Comparison of ENCODE assay signal across 11 cellular contexts in the genomic region with DNA sequence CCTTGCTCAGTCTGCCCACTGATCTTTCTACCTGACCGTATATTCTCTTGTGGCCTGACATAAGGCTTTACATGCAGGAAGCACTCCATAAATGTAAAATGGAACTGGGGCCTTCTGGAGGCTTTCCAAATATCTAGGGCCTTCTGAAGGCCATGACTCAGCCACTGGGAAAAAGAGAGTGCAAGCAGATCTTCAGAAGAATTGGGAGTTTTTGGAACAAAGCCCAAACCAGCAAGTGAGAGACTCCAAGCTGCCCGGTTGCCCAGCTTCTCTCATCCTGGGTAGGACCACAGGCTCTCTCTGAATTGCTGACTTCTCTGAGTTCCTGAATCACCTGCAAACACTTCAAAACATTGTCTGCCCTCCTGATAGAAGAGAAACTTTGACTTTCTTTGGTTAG.
DNase-seq lines count a peak whose midpoint lies in the region; ATAC-seq and TF ChIP-seq lines count a peak whose summit lies in the region.
"Had no signal": no experiment of that assay in that cellular context is flagged by ENCODE, and none has a peak within 500 bp of the region (broad histone marks: within the 10 kb centered on the region; RNA-seq: fewer than 3 reads in every experiment).

No MANE protein-coding gene starts in this region.

- peaks cover 12% of the 10 kb centered on the region for H3K4me1 ChIP-seq in adipocyte (ENCODE audit: control insufficient read depth, insufficient read depth, low read length)

- H3K9ac ChIP-seq in adipocyte (ENCODE audit: low read length) = no peak overlapping the region

- ATAC-seq in GM21529 (IDR thresholded peaks at IDR 0.05; ENCODE audit: unreplicated experiment) = no peak
- ATAC-seq: natural killer cell had no signal

- H3K36me3 ChIP-seq in adipocyte (ENCODE audit: control insufficient read depth, insufficient read depth, low read length, severe bottlenecking) = no peaks in the 10 kb centered on the region

- DNase-seq in AG08395 (ENCODE audit: low spot score) (peak; percentile 77), HFF-Myc (ENCODE audit: extremely low read depth, low read depth) (peak; percentile 84), adipocyte (ENCODE audit: low read depth) (peak; percentile 69), hepatic stellate cell (ENCODE audit: low spot score) (peak; percentile 43), inferior parietal cortex (ENCODE audit: extremely low spot score) (no peak), UCSD-AML1 (lab: John Stamatoyannopoulos, UW; ENCODE audit: unreplicated experiment) (no peak)
- DNase-seq in activated CD4-positive, alpha-beta T cell treated with anti-CD3 and anti-CD28 coated beads, Interleukin-2, amount 50 U/mL, for 1 hour = no peak
- DNase-seq: natural killer cell; stimulated activated CD4-positive, alpha-beta T cell treated with anti-CD3 and anti-CD28 coated beads, Interleukin-15, amount 100 ng/mL, for 24 hours; stimulated activated naive CD4-positive, alpha-beta T cell treated with Interleukin-2 at 50 U/mL for 16 hours had no signal

- H3K27me3 ChIP-seq in adipocyte (replicated peaks; ENCODE audit: control insufficient read depth, insufficient read depth, low read length) = peaks cover 2% of the 10 kb centered on the region

- H3K4me3 ChIP-seq in HFF-Myc (replicated peaks; ENCODE audit: low read depth, low read length) (no peak overlapping the region), adipocyte (ENCODE audit: low read length) (no peak overlapping the region)

- no peak for TF ChIP-seq CTCF in HFF-Myc (IDR thresholded peaks at IDR 0.05; ENCODE audit: low read depth, low read length, missing control alignments)

- no peaks in the 10 kb centered on the region for H3K9me3 ChIP-seq in adipocyte (ENCODE audit: control insufficient read depth, low read length)

Comparison
In these comparisons a context has a peak if more than half of its experiments do, and no peak if none do; other contexts are left out.
1. DNase-seq: peak in AG08395 (single experiment), HFF-Myc (single experiment), adipocyte (single experiment) and hepatic stellate cell (single experiment); none in inferior parietal cortex (single experiment), activated CD4-positive, alpha-beta T cell treated with anti-CD3 and anti-CD28 coated beads, Interleukin-2, amount 50 U/mL, for 1 hour (single experiment) and UCSD-AML1 (single experiment).